ENCODE assay signal across 8 cellular contexts in the genomic region with DNA sequence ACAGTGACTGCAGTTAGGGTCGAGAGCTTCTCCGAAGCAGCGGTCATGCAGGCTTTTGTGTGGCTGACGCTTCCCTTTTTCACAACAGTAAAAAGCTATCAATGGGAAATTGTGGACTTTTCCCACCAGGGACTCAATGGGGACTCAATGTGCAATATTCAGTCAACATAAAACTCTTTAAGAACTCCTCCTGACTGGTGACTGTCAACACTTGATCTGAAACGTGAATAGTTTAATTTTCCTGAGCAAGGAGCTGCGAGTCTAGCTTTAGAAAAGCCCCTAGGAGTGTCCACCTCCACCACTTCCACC. TPM values are rescaled to one million over a fixed set of nuclear protein-coding genes. Genes with fewer than 3 reads are reported as not detected.
A peak's percentile ranks its signal among the peaks of the same experiment; 100 is the strongest.
DNase-seq lines count a peak whose midpoint lies in the region; ATAC-seq and TF ChIP-seq lines count a peak whose summit lies in the region.

No MANE protein-coding gene starts in this region.

- H4K20me1 ChIP-seq in MM.1S (ENCODE audit: insufficient read depth, low read length) (no peaks in the 10 kb centered on the region), neural progenitor cell (ENCODE audit: low read depth) (peaks cover 40% of the 10 kb centered on the region)

- H3K9me2 ChIP-seq in MM.1S (replicated peaks; ENCODE audit: insufficient read depth, low read length) = no peaks in the 10 kb centered on the region

- peak overlapping the region; percentile 71 to 88 (median 82) for H3K27ac Mint-ChIP-seq in CD4-positive, CD25-positive, alpha-beta regulatory T cell
- H3K27ac Mint-ChIP-seq in chondrocyte (ENCODE audit: unreplicated experiment) = peak overlapping the region; percentile 41
- no peak overlapping the region for H3K27ac Mint-ChIP-seq in neural progenitor cell

- H3K27me3 Mint-ChIP-seq in CD4-positive, CD25-positive, alpha-beta regulatory T cell = peaks cover 9% of the 10 kb centered on the region
- no peaks in the 10 kb centered on the region for H3K27me3 Mint-ChIP-seq in chondrocyte (ENCODE audit: low read depth)
- H3K27me3 Mint-ChIP-seq in neural progenitor cell (ENCODE audit: insufficient read depth, low read depth) = peaks cover 9% of the 10 kb centered on the region

- peaks cover 12% of the 10 kb centered on the region for H3K36me3 ChIP-seq in CD4-positive, CD25-positive, alpha-beta regulatory T cell (ENCODE audit: control insufficient read depth, insufficient read depth, low read length)
- no peaks in the 10 kb centered on the region for H3K36me3 ChIP-seq in MM.1S (replicated peaks; ENCODE audit: insufficient read depth, low read length)
- H3K36me3 ChIP-seq in neural progenitor cell = no peaks in the 10 kb centered on the region
- H3K36me3 ChIP-seq in mucosa of descending colon (ENCODE audit: low read depth) = no peaks in the 10 kb centered on the region

- H3K36me3 Mint-ChIP-seq in CD4-positive, CD25-positive, alpha-beta regulatory T cell = no peaks in the 10 kb centered on the region
- H3K36me3 Mint-ChIP-seq in chondrocyte (ENCODE audit: low read depth) (no peaks in the 10 kb centered on the region), neural progenitor cell (no peaks in the 10 kb centered on the region)

- TF ChIP-seq CTCF in MM.1S (IDR thresholded peaks at IDR 0.05; ENCODE audit: low read length) (no peak), chondrocyte (IDR thresholded peaks at IDR 0.05) (no peak), neural progenitor cell (IDR thresholded peaks at IDR 0.05) (no peak), mucosa of descending colon (IDR thresholded peaks at IDR 0.05) (no peak)

- H3F3A ChIP-seq in MM.1S (ENCODE audit: insufficient read depth, low read length) = no peaks in the 10 kb centered on the region
- H3F3A ChIP-seq in neural progenitor cell (ENCODE audit: low read depth) = peaks cover 8% of the 10 kb centered on the region

- no peak for DNase-seq in CD4-positive, CD25-positive, alpha-beta regulatory T cell
- DNase-seq in MM.1S (no peak), chondrocyte (ENCODE audit: low spot score) (no peak), neural progenitor cell (ENCODE audit: low spot score) (no peak), mucosa of descending colon (no peak), dedifferentiated amniotic fluid mesenchymal stem cell (ENCODE audit: extremely low spot score) (no peak), NCI-H128 (lab: John Stamatoyannopoulos, UW; ENCODE audit: unreplicated experiment) (no peak)
- no peak for DNase-seq in stimulated activated CD8-positive, alpha-beta memory T cell treated with anti-CD3 and anti-CD28 coated beads, Interleukin-4, amount 100 ng/mL, for 48 hours

- H2AFZ ChIP-seq in MM.1S (ENCODE audit: low read length) (no peak overlapping the region), neural progenitor cell (replicated peaks) (no peak overlapping the region)

- H3K9me3 ChIP-seq in CD4-positive, CD25-positive, alpha-beta regulatory T cell (ENCODE audit: control insufficient read depth in 2 of 2, low read length in 2 of 2) = no peaks in the 10 kb centered on the region
- no peaks in the 10 kb centered on the region for H3K9me3 ChIP-seq in MM.1S (replicated peaks; ENCODE audit: insufficient read depth, low read length)
- no peaks in the 10 kb centered on the region for H3K9me3 ChIP-seq in neural progenitor cell (ENCODE audit: low read depth)
- no peaks in the 10 kb centered on the region for H3K9me3 ChIP-seq in mucosa of descending colon

- peaks cover 35% of the 10 kb centered on the region for H3K4me1 ChIP-seq in CD4-positive, CD25-positive, alpha-beta regulatory T cell (ENCODE audit: control insufficient read depth, insufficient read depth, low read length, poor library complexity, severe bottlenecking)
- no peaks in the 10 kb centered on the region for H3K4me1 ChIP-seq in MM.1S (ENCODE audit: low read length)
- peaks cover 15% of the 10 kb centered on the region for H3K4me1 ChIP-seq in neural progenitor cell
- peaks cover 25% of the 10 kb centered on the region for H3K4me1 ChIP-seq in mucosa of descending colon (ENCODE audit: low read depth)

- H3K27ac ChIP-seq in CD4-positive, CD25-positive, alpha-beta regulatory T cell (ENCODE audit: insufficient read depth, low read length, poor library complexity, severe bottlenecking) = peak overlapping the region; percentile 78
- H3K27ac ChIP-seq in MM.1S (ENCODE audit: low read length) (no peak overlapping the region), neural progenitor cell (no peak overlapping the region)

- H3K27me3 ChIP-seq in CD4-positive, CD25-positive, alpha-beta regulatory T cell (ENCODE audit: control insufficient read depth, insufficient read depth, low read length) = no peaks in the 10 kb centered on the region
- H3K27me3 ChIP-seq in MM.1S (replicated peaks; ENCODE audit: insufficient read depth, low read length) (peaks cover 26% of the 10 kb centered on the region), neural progenitor cell (peaks cover 36% of the 10 kb centered on the region)

- H3K9ac ChIP-seq in MM.1S (ENCODE audit: low read length) (peak overlapping the region; percentile 92; the same call in 1 of the 2 replicates), neural progenitor cell (no peak overlapping the region)

- H3K4me1 Mint-ChIP-seq in CD4-positive, CD25-positive, alpha-beta regulatory T cell = peaks cover 0 to 33% (median 12%) of the 10 kb centered on the region in 4 donors
- H3K4me1 Mint-ChIP-seq in chondrocyte (ENCODE audit: low read depth) (peaks cover 14% of the 10 kb centered on the region), neural progenitor cell (peaks cover 15% of the 10 kb centered on the region)

- intact Hi-C loops in mucosa of descending colon (cut with DNase I, micrococcal nuclease) = no loop called here

- H3K79me2 ChIP-seq in MM.1S (ENCODE audit: low read length) = peaks cover 18% of the 10 kb centered on the region
- H3K79me2 ChIP-seq in neural progenitor cell (ENCODE audit: low read depth) = peaks cover 5% of the 10 kb centered on the region

- H3K4me3 ChIP-seq in CD4-positive, CD25-positive, alpha-beta regulatory T cell (ENCODE audit: low read depth, low read length) = peak overlapping the region; percentile 58
- H3K4me3 ChIP-seq in MM.1S (ENCODE audit: low read length) (peak overlapping the region; percentile 85), neural progenitor cell (peak overlapping the region; percentile 49), mucosa of descending colon (no peak overlapping the region)

- peak overlapping the region; percentile 99 for H3K4me2 ChIP-seq in MM.1S (ENCODE audit: low read depth, low read length)
- H3K4me2 ChIP-seq in neural progenitor cell = peak overlapping the region; percentile 81

- no peaks in the 10 kb centered on the region for H3K9me3 Mint-ChIP-seq in CD4-positive, CD25-positive, alpha-beta regulatory T cell
- H3K9me3 Mint-ChIP-seq in chondrocyte (ENCODE audit: low read depth) = no peaks in the 10 kb centered on the region
- H3K9me3 Mint-ChIP-seq in neural progenitor cell = no peaks in the 10 kb centered on the region

- H3K4me3 Mint-ChIP-seq in CD4-positive, CD25-positive, alpha-beta regulatory T cell = peak overlapping the region; percentile 86 to 94 (median 87)
- H3K4me3 Mint-ChIP-seq in chondrocyte (ENCODE audit: unreplicated experiment) (peak overlapping the region; percentile 72), neural progenitor cell (peak overlapping the region; percentile 75)

- no peak for ATAC-seq in CD4-positive, CD25-positive, alpha-beta regulatory T cell (ENCODE audit: low read depth in 2 of 2)
- no peak for ATAC-seq in mucosa of descending colon

RNA-seq across cellular contexts. Expression of a gene that starts 28.7 kb away (rescaled TPM):
- 95.4 TPM for total RNA-seq in CD4-positive, CD25-positive, alpha-beta regulatory T cell
- polyA plus RNA-seq in CD4-positive, CD25-positive, alpha-beta regulatory T cell = 10 to 100 TPM; 23.3 to 52.4 (median 31.9) TPM
- total RNA-seq in chondrocyte (39.4 to 58.1 TPM (median 43.3 TPM) in 3 replicates), neural progenitor cell (ENCODE audit: low replicate concordance) (19.2 and 37.6 TPM in 2 replicates), mucosa of descending colon (10 to 100 TPM; 67.0 to 89.1 (median 76.8) TPM)

RNA-seq across cellular contexts. Expression of a gene that starts 52.5 kb away (rescaled TPM):
- 2.0 TPM for total RNA-seq in CD4-positive, CD25-positive, alpha-beta regulatory T cell
- 1 to 10 TPM; 2.6 to 3.1 (median 2.9) TPM for polyA plus RNA-seq in CD4-positive, CD25-positive, alpha-beta regulatory T cell
- total RNA-seq in chondrocyte = 0.95 to 1.4 TPM (median 1.1 TPM) in 3 replicates
- 1.4 and 3.6 TPM in 2 replicates for total RNA-seq in neural progenitor cell (ENCODE audit: low replicate concordance)
- total RNA-seq in mucosa of descending colon = 100 to 1,000 TPM in 1 of 3 donors, 10 to 100 TPM in 2; 29.2 to 272 (median 77.7) TPM
